Comparison of ENCODE assay signal across 12 cellular contexts in the genomic region with DNA sequence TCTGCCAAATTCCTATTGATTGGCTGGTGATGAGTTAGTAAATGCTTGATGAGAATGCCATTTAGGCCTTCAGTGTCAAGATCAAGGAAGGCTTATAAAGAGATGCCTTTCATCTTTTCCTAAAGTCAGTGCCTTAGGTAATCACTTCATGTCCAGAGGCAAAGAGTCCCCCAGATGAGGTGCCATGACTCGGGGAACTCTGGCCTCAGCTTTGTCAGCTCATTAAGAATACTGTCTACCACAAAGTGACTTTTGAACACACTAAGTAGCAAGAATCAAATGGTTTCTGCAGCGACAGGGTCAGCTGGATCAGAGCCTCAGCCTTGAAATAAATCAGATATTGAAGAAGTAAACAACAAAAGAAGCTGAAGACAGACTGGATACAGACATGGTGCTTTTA.
DNase-seq lines count a peak whose midpoint lies in the region; ATAC-seq and TF ChIP-seq lines count a peak whose summit lies in the region.
"Had no signal": no experiment of that assay in that cellular context is flagged by ENCODE, and none has a peak within 500 bp of the region (broad histone marks: within the 10 kb centered on the region; RNA-seq: fewer than 3 reads in every experiment).

No MANE protein-coding gene starts in this region.

- no peaks in the 10 kb centered on the region for H3K36me3 ChIP-seq in CD4-positive, alpha-beta memory T cell (ENCODE audit: insufficient read depth, low read length)
- H3K36me3 ChIP-seq: tibial artery, WERI-Rb-1 had no signal

- H3K9me3 Mint-ChIP-seq in CD4-positive, alpha-beta memory T cell = peaks cover 0 to 8% (median 3%) of the 10 kb centered on the region in 8 donors
- peaks cover 6% of the 10 kb centered on the region for H3K9me3 Mint-ChIP-seq in activated T-helper 17 cell treated with anti-CD3 and anti-CD28 coated beads, Interleukin-2, amount 50 U/mL, for 72 hours
- no peaks in the 10 kb centered on the region for H3K9me3 Mint-ChIP-seq in natural killer cell treated with Interleukin-12 subunit alpha and Interleukin-12 subunit beta and Interleukin-15 and Interleukin-18, amount 100 ng/mL, for 72 hours

- H3K36me3 Mint-ChIP-seq in CD4-positive, alpha-beta memory T cell = peaks cover 9 to 10% of the 10 kb centered on the region in 2 donors
- no peaks in the 10 kb centered on the region for H3K36me3 Mint-ChIP-seq in activated T-helper 17 cell treated with anti-CD3 and anti-CD28 coated beads, Interleukin-2, amount 50 U/mL, for 72 hours (ENCODE audit: low read depth)
- H3K36me3 Mint-ChIP-seq in natural killer cell treated with Interleukin-12 subunit alpha and Interleukin-12 subunit beta and Interleukin-15 and Interleukin-18, amount 100 ng/mL, for 72 hours = peaks cover 24% of the 10 kb centered on the region

- peaks cover 66 to 86% (median 75%) of the 10 kb centered on the region in 4 donors for H3K4me1 Mint-ChIP-seq in CD4-positive, alpha-beta memory T cell
- peaks cover 61% of the 10 kb centered on the region for H3K4me1 Mint-ChIP-seq in activated T-helper 17 cell treated with anti-CD3 and anti-CD28 coated beads, Interleukin-2, amount 50 U/mL, for 72 hours
- peaks cover 73 to 89% of the 10 kb centered on the region in 2 donors for H3K4me1 Mint-ChIP-seq in natural killer cell treated with Interleukin-12 subunit alpha and Interleukin-12 subunit beta and Interleukin-15 and Interleukin-18, amount 100 ng/mL, for 72 hours (ENCODE audit: low read depth in 2 of 2)

- no peaks in the 10 kb centered on the region for H3K27me3 Mint-ChIP-seq in CD4-positive, alpha-beta memory T cell
- no peaks in the 10 kb centered on the region for H3K27me3 Mint-ChIP-seq in activated T-helper 17 cell treated with anti-CD3 and anti-CD28 coated beads, Interleukin-2, amount 50 U/mL, for 72 hours
- H3K27me3 Mint-ChIP-seq in natural killer cell treated with Interleukin-12 subunit alpha and Interleukin-12 subunit beta and Interleukin-15 and Interleukin-18, amount 100 ng/mL, for 72 hours = peaks cover 0 to 10% of the 10 kb centered on the region in 2 donors

- CTCF ChIA-PET in CD4-positive, alpha-beta memory T cell (lab: Charles Lee; ENCODE audit: partially characterized antibody) = interaction anchor here (0.9 to 10.8 kb wide), 6 partner anchors 10 to 122 kb away, joined by 3 to 126 read pairs (median 35); partner anchors contain the start of gene SLC39A10

- peak overlapping the region; percentile 65 to 91 (median 68) for H3K4me3 Mint-ChIP-seq in CD4-positive, alpha-beta memory T cell
- peak overlapping the region; percentile 85 for H3K4me3 Mint-ChIP-seq in activated T-helper 17 cell treated with anti-CD3 and anti-CD28 coated beads, Interleukin-2, amount 50 U/mL, for 72 hours
- peak overlapping the region; percentile 85 for H3K4me3 Mint-ChIP-seq in natural killer cell treated with Interleukin-12 subunit alpha and Interleukin-12 subunit beta and Interleukin-15 and Interleukin-18, amount 100 ng/mL, for 72 hours

- intact Hi-C loops in CD4-positive, alpha-beta memory T cell (cut with micrococcal nuclease) = loop anchor here (1.0 to 10.0 kb wide), 4 partner anchors 7 to 728 kb away; partner anchors contain the start of gene SLC39A10

- peaks cover 81% of the 10 kb centered on the region for H3K4me1 ChIP-seq in CD4-positive, alpha-beta memory T cell (ENCODE audit: insufficient read depth, low read length)

- no peaks in the 10 kb centered on the region for H3K27me3 ChIP-seq in CD4-positive, alpha-beta memory T cell (ENCODE audit: insufficient read depth, low read length)
- no peaks in the 10 kb centered on the region for H3K27me3 ChIP-seq in HL-60 (ENCODE audit: insufficient read depth, poor library complexity, severe bottlenecking)
- H3K27me3 ChIP-seq: hepatocyte, tibial artery had no signal

- H3K27ac ChIP-seq in CD4-positive, alpha-beta memory T cell (ENCODE audit: low read depth, low read length) = no peak overlapping the region
- H3K27ac ChIP-seq in HL-60 (replicated peaks) = peak overlapping the region; percentile 76
- H3K27ac ChIP-seq: hepatocyte, tibial artery, WERI-Rb-1 had no signal

- H3K9me3 ChIP-seq in CD4-positive, alpha-beta memory T cell (ENCODE audit: control insufficient read depth in 1 of 2, low read length in 2 of 2) = no peaks in the 10 kb centered on the region
- H3K9me3 ChIP-seq: tibial artery had no signal

- in situ Hi-C loops in GM13976 (cut with MboI; ENCODE audit: low sequenced_read_pairs, unreplicated experiment) = no loop called here

- no peak for DNase-seq in CD4-positive, alpha-beta memory T cell
- no peak for DNase-seq in HL-60 (ENCODE audit: low read depth in 1 of 2, low spot score in 1 of 2)
- no peak for DNase-seq in natural killer cell treated with Interleukin-12 subunit alpha and Interleukin-12 subunit beta and Interleukin-15 and Interleukin-18, amount 100 ng/mL, for 72 hours (ENCODE audit: low spot score)
- no peak for DNase-seq in GM13976 (ENCODE audit: low spot score)
- no peak for DNase-seq in SIG-M5 treated with dmso at 0.1 percent for 504 hours (lab: John Stamatoyannopoulos, UW; ENCODE audit: unreplicated experiment)
- DNase-seq: NCI-H1105 treated with DMSO at 0.1 percent for 48 hours, NCI-H226, WERI-Rb-1 had no signal

- H3K4me3 ChIP-seq in CD4-positive, alpha-beta memory T cell (ENCODE audit: low read length in 2 of 2) = no peak overlapping the region
- H3K4me3 ChIP-seq in HL-60 (replicated peaks; ENCODE audit: insufficient read depth, low read length) = no peak overlapping the region
- H3K4me3 ChIP-seq: hepatocyte, tibial artery had no signal

- peak overlapping the region; percentile 72 to 96 (median 89) for H3K27ac Mint-ChIP-seq in CD4-positive, alpha-beta memory T cell
- H3K27ac Mint-ChIP-seq in activated T-helper 17 cell treated with anti-CD3 and anti-CD28 coated beads, Interleukin-2, amount 50 U/mL, for 72 hours = peak overlapping the region; percentile 70
- H3K27ac Mint-ChIP-seq in natural killer cell treated with Interleukin-12 subunit alpha and Interleukin-12 subunit beta and Interleukin-15 and Interleukin-18, amount 100 ng/mL, for 72 hours = peak overlapping the region; percentile 98

- POLR2A ChIA-PET in CD4-positive, alpha-beta memory T cell (lab: Charles Lee; ENCODE audit: partially characterized antibody) = interaction anchor here (1.1 to 18.4 kb wide), 8 partner anchors 8 to 634 kb away, joined by 3 to 423 read pairs (median 4); partner anchors contain the start of genes SLC39A10 and STK17B

- TF ChIP-seq CTCF in HL-60 (IDR thresholded peaks at IDR 0.05; ENCODE audit: insufficient read depth, low read length) = no peak
- no peak for TF ChIP-seq CTCF in GM13976 (IDR thresholded peaks at IDR 0.05; ENCODE audit: borderline replicate concordance, control extremely low read depth, extremely low read depth, insufficient read depth, missing control alignments)

- ATAC-seq in activated T-helper 17 cell treated with anti-CD3 and anti-CD28 coated beads, Interleukin-2, amount 50 U/mL, for 72 hours (replicated peaks) = no peak
- ATAC-seq in natural killer cell treated with Interleukin-12 subunit alpha and Interleukin-12 subunit beta and Interleukin-15 and Interleukin-18, amount 100 ng/mL, for 72 hours = no peak
- no peak for ATAC-seq in HG03097 (IDR thresholded peaks at IDR 0.05; ENCODE audit: low FRiP score, unreplicated experiment)
